8 cellular contexts compared by ENCODE assay signal in genomic region chr1:92961896-92962752, GRCh38. TPM values are rescaled to one million over a fixed set of nuclear protein-coding genes. Genes with fewer than 3 reads are reported as not detected.
A peak's percentile ranks its signal among the peaks of the same experiment; 100 is the strongest.
DNase-seq lines count a peak whose midpoint lies in the region; ATAC-seq and TF ChIP-seq lines count a peak whose summit lies in the region.

No MANE protein-coding gene starts in this region.

- no peak for TF ChIP-seq CTCF in activated B cell treated with CpG ODN at 0.5 μM for 24 hours (IDR thresholded peaks at IDR 0.05)
- no peak for TF ChIP-seq CTCF in chondrocyte (IDR thresholded peaks at IDR 0.05)
- TF ChIP-seq CTCF in lower leg skin (IDR thresholded peaks at IDR 0.05) = no peak

- no peak overlapping the region for H3K27ac Mint-ChIP-seq in activated B cell treated with CpG ODN at 0.5 μM for 24 hours
- peak overlapping the region; percentile 73 for H3K27ac Mint-ChIP-seq in chondrocyte (ENCODE audit: unreplicated experiment)

- H3K4me3 ChIP-seq in Jurkat, Clone E6-1 (ENCODE audit: low read length) = peak overlapping the region; percentile 67
- peak overlapping the region; percentile 69 for H3K4me3 ChIP-seq in lower leg skin (ENCODE audit: low read depth, poor library complexity, severe bottlenecking)

- H3K4me1 Mint-ChIP-seq in activated B cell treated with CpG ODN at 0.5 μM for 24 hours (peaks cover 31% of the 10 kb centered on the region), chondrocyte (ENCODE audit: low read depth) (peaks cover 15% of the 10 kb centered on the region)

- peak; percentile 75 for DNase-seq in GM03348 (ENCODE audit: low spot score)
- peak; percentile 85 for DNase-seq in Jurkat, Clone E6-1 (ENCODE audit: low read depth, low spot score)
- DNase-seq in activated B cell treated with CpG ODN at 0.5 μM for 24 hours = no peak
- no peak for DNase-seq in chondrocyte (ENCODE audit: low spot score)
- DNase-seq in lower leg skin (ENCODE audit: low spot score in 2 of 2) = peak; percentile 35 to 92
- DNase-seq in stimulated activated CD8-positive, alpha-beta memory T cell treated with anti-CD3 and anti-CD28 coated beads, Interleukin-12 subunit alpha, Interleukin-12 subunit beta, amount 100 ng/mL, for 4 hours (ENCODE audit: low read depth) = peak; percentile 34
- no peak for DNase-seq in epidermal melanocyte (ENCODE audit: insufficient read length, low spot score)

- 1 to 2% methylated on average over 23 to 32 of the region's 32 CpGs for WGBS in lower leg skin, 2 donors

- H3K27me3 Mint-ChIP-seq in activated B cell treated with CpG ODN at 0.5 μM for 24 hours (no peaks in the 10 kb centered on the region), chondrocyte (ENCODE audit: low read depth) (no peaks in the 10 kb centered on the region)

- no peak for TF ChIP-seq POLR2A in lower leg skin (IDR thresholded peaks at IDR 0.05)

- H3K36me3 Mint-ChIP-seq in activated B cell treated with CpG ODN at 0.5 μM for 24 hours (ENCODE audit: low read depth) (peaks cover 21% of the 10 kb centered on the region), chondrocyte (ENCODE audit: low read depth) (no peaks in the 10 kb centered on the region)

- CTCF ChIA-PET in activated B cell treated with CpG ODN at 0.5 μM for 24 hours (lab: Charles Lee) = interaction anchor here (0.6 to 8.7 kb wide), 12 partner anchors 9 to 104 kb away, joined by 3 to 199 read pairs (median 18); no protein-coding TSS in a partner anchor

- intact Hi-C loops in activated B cell treated with CpG ODN at 0.5 μM for 24 hours (cut with micrococcal nuclease) (loop anchor here (1.0 to 5.0 kb wide), 9 partner anchors 13 to 885 kb away; partner anchors contain the start of genes CCDC18, DR1, EVI5 and MTF2), lower leg skin (cut with DNase I; ENCODE audit: low total_unique reads) (loop anchor here (10.0 kb wide), 1 partner anchor 97 kb away; no protein-coding TSS in a partner anchor)

- POLR2A ChIA-PET in activated B cell treated with CpG ODN at 0.5 μM for 24 hours (lab: Charles Lee) = interaction anchor here (0.6 to 6.1 kb wide), 30 partner anchors 10 to 889 kb away, joined by 3 to 375 read pairs (median 6); partner anchors contain the start of genes DR1, EVI5, MTF2 and RPL5

- H3K9me3 Mint-ChIP-seq in activated B cell treated with CpG ODN at 0.5 μM for 24 hours (no peaks in the 10 kb centered on the region), chondrocyte (ENCODE audit: low read depth) (no peaks in the 10 kb centered on the region)

- peak; percentile 64 for ATAC-seq in GM21723 (IDR thresholded peaks at IDR 0.05; ENCODE audit: unreplicated experiment)
- peak; percentile 51 for ATAC-seq in activated B cell treated with CpG ODN at 0.5 μM for 24 hours (ENCODE audit: low read depth)

- H3K4me3 Mint-ChIP-seq in activated B cell treated with CpG ODN at 0.5 μM for 24 hours = no peak overlapping the region
- H3K4me3 Mint-ChIP-seq in chondrocyte (ENCODE audit: unreplicated experiment) = peak overlapping the region; percentile 75

RNA-seq across cellular contexts. Expression of gene DIPK1A, which starts 0.9 kb away (rescaled TPM):
- 17.1 TPM for polyA plus RNA-seq in Jurkat, Clone E6-1 (2012; ENCODE audit: insufficient read depth, insufficient read length)
- total RNA-seq in activated B cell treated with CpG ODN at 0.5 μM for 24 hours = 16.0 and 16.7 TPM in 2 replicates
- 7.7 to 11.2 TPM (median 10.6 TPM) in 3 replicates for total RNA-seq in chondrocyte
- 1 to 10 TPM; 3.8 to 7.6 (median 6.7) TPM for total RNA-seq in lower leg skin

Comparison
In these comparisons a context has a peak if more than half of its experiments do, and no peak if none do; other contexts are left out.
1. DNase-seq: peak in GM03348 (single experiment), Jurkat, Clone E6-1 (single experiment), lower leg skin (2 of 2) and stimulated activated CD8-positive, alpha-beta memory T cell treated with anti-CD3 and anti-CD28 coated beads, Interleukin-12 subunit alpha, Interleukin-12 subunit beta, amount 100 ng/mL, for 4 hours (single experiment); none in activated B cell treated with CpG ODN at 0.5 μM for 24 hours (single experiment), chondrocyte (single experiment) and epidermal melanocyte (single experiment).